ENCODE assay signal across 35 cellular contexts in the genomic region with DNA sequence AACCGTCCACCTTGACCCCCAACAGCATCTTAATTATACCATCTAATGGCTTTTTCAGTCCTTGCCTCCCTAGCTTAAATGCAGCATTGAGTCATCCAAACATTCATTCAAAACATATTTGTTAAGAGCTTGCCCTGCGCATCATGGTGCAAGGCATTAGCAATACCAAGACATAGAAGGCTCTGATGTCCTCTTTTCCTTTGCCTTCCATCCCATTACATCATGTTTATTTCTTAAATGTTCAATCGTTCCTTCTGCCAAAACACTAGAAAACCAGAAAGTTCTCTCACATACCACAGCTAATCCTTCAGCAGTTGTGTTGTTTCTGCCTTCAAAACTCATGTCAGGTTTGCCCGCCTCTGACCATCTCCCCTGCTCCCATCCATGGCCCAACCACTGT. TPM values are rescaled to one million over a fixed set of nuclear protein-coding genes. Genes with fewer than 3 reads are reported as not detected.
"Had no signal": no experiment of that assay in that cellular context is flagged by ENCODE, and none has a peak within 500 bp of the region (broad histone marks: within the 10 kb centered on the region; RNA-seq: fewer than 3 reads in every experiment).

No MANE protein-coding gene starts in this region.

- H3K4me1 ChIP-seq: SJSA1 had no signal

- H3K4me3 Mint-ChIP-seq: activated CD4-positive, alpha-beta T cell treated with anti-CD3 and anti-CD28 coated beads for 36 hours; activated CD4-positive, alpha-beta T cell treated with anti-CD3 and anti-CD28 coated beads, Interleukin-2, amount 10 ng/mL, durations not matched to agents 7 days and 5 days; activated CD8-positive, alpha-beta T cell treated with anti-CD3 and anti-CD28 coated beads, Interleukin-2, amount 10 ng/mL, durations not matched to agents 7 days and 5 days; activated naive CD8-positive, alpha-beta T cell treated with anti-CD3 and anti-CD28 coated beads for 36 hours; activated T-helper 17 cell treated with anti-CD3 and anti-CD28 coated beads, Interleukin-2, amount 50 U/mL, for 72 hours; central memory CD8-positive, alpha-beta T cell; T-helper 1 cell treated with Interleukin-12 subunit alpha and Interleukin-12 subunit beta and Interleukin-4 antibody, amounts not matched to agents 30 μg/mL and 1 μg/mL, for 36 hours; T-helper 2 cell treated with Interferon-gamma antibody and Interleukin-4, amounts not matched to agents 5 μg/mL and 100 μg/mL, for 36 hours; WTC11 had no signal

- ATAC-seq: activated CD4-positive, alpha-beta T cell treated with anti-CD3 and anti-CD28 coated beads for 36 hours; activated CD4-positive, CD25-positive, alpha-beta regulatory T cell treated with anti-CD3 and anti-CD28 coated beads, Interleukin-2, amount 50 U/mL, for 24 hours; activated CD8-positive, alpha-beta T cell treated with anti-CD3 and anti-CD28 coated beads, Interleukin-2, amount 10 ng/mL, durations not matched to agents 7 days and 5 days; activated T-helper 17 cell treated with anti-CD3 and anti-CD28 coated beads, Interleukin-2, amount 50 U/mL, for 72 hours; K562; Panc1 had no signal

- DNase-seq: activated CD4-positive, alpha-beta T cell treated with anti-CD3 and anti-CD28 coated beads for 36 hours; activated CD4-positive, alpha-beta T cell treated with anti-CD3 and anti-CD28 coated beads, Interleukin-2, amount 10 ng/mL, durations not matched to agents 7 days and 5 days; activated CD4-positive, alpha-beta T cell treated with anti-CD3 and anti-CD28 coated beads, Interleukin-2, amount 50 U/mL, for 48 hours; activated CD8-positive, alpha-beta T cell treated with anti-CD3 and anti-CD28 coated beads, Interleukin-2, amount 10 ng/mL, durations not matched to agents 7 days and 5 days; activated effector memory CD4-positive, alpha-beta T cell treated with anti-CD3 and anti-CD28 coated beads, Interleukin-2, amount 50 U/mL, for 16 hours; activated naive CD4-positive, alpha-beta T cell; activated naive CD4-positive, alpha-beta T cell treated with anti-CD3 and anti-CD28 coated beads, Interleukin-2, amount 50 U/mL, for 16 hours; activated naive CD8-positive, alpha-beta T cell treated with anti-CD3 and anti-CD28 coated beads for 36 hours; activated T-cell treated with anti-CD3 and anti-CD28 coated beads for 4 hours; activated T-cell treated with anti-CD3 and anti-CD28 coated beads, Interleukin-2, amount 50 U/mL, for 48 hours; amygdala; NCI-H1105; NCI-H1417 treated with DMSO at 0.1 percent for 48 hours; NCI-H187 treated with DMSO at 0.1 percent for 48 hours; NCI-H2081; NCI-H2171 treated with DMSO at 0.1 percent for 48 hours; NCI-H2227 treated with DMSO at 0.1 percent for 48 hours; NCI-H446 treated with DMSO at 0.1 percent for 48 hours; NCI-H524 treated with DMSO at 0.1 percent for 48 hours; SHP77; SK-N-SH had no signal

- FAIRE-seq: K562, TTC549 had no signal

- H3K9me3 ChIP-seq: ascending aorta, SK-N-SH had no signal

- H3K9ac ChIP-seq: SK-N-SH had no signal

- H3K36me3 Mint-ChIP-seq: activated naive CD8-positive, alpha-beta T cell treated with anti-CD3 and anti-CD28 coated beads for 36 hours; WTC11 had no signal

- H3K4me3 ChIP-seq: ascending aorta, cardiac muscle cell, K562, SJSA1 had no signal

- H3K4me2 ChIP-seq: SK-N-SH had no signal

- H3K9me3 Mint-ChIP-seq: activated CD4-positive, alpha-beta T cell treated with anti-CD3 and anti-CD28 coated beads, Interleukin-2, amount 10 ng/mL, durations not matched to agents 7 days and 5 days; activated naive CD8-positive, alpha-beta T cell treated with anti-CD3 and anti-CD28 coated beads for 36 hours; activated T-helper 17 cell treated with anti-CD3 and anti-CD28 coated beads, Interleukin-2, amount 50 U/mL, for 72 hours; central memory CD8-positive, alpha-beta T cell; T-helper 1 cell treated with Interleukin-12 subunit alpha and Interleukin-12 subunit beta and Interleukin-4 antibody, amounts not matched to agents 30 μg/mL and 1 μg/mL, for 36 hours; T-helper 2 cell treated with Interferon-gamma antibody and Interleukin-4, amounts not matched to agents 5 μg/mL and 100 μg/mL, for 36 hours had no signal

- H3K36me3 ChIP-seq: ascending aorta, cardiac muscle cell, SJSA1 had no signal

- H3K4me1 Mint-ChIP-seq: activated CD4-positive, alpha-beta T cell treated with anti-CD3 and anti-CD28 coated beads for 36 hours; activated CD4-positive, alpha-beta T cell treated with anti-CD3 and anti-CD28 coated beads, Interleukin-2, amount 10 ng/mL, durations not matched to agents 7 days and 5 days; activated naive CD8-positive, alpha-beta T cell treated with anti-CD3 and anti-CD28 coated beads for 36 hours; activated T-helper 17 cell treated with anti-CD3 and anti-CD28 coated beads, Interleukin-2, amount 50 U/mL, for 72 hours; central memory CD8-positive, alpha-beta T cell had no signal

- H3K27ac Mint-ChIP-seq: activated CD4-positive, alpha-beta T cell treated with anti-CD3 and anti-CD28 coated beads for 36 hours; activated CD4-positive, alpha-beta T cell treated with anti-CD3 and anti-CD28 coated beads, Interleukin-2, amount 10 ng/mL, durations not matched to agents 7 days and 5 days; activated CD8-positive, alpha-beta T cell treated with anti-CD3 and anti-CD28 coated beads, Interleukin-2, amount 10 ng/mL, durations not matched to agents 7 days and 5 days; activated naive CD8-positive, alpha-beta T cell treated with anti-CD3 and anti-CD28 coated beads for 36 hours; activated T-helper 17 cell treated with anti-CD3 and anti-CD28 coated beads, Interleukin-2, amount 50 U/mL, for 72 hours; T-helper 1 cell treated with Interleukin-12 subunit alpha and Interleukin-12 subunit beta and Interleukin-4 antibody, amounts not matched to agents 30 μg/mL and 1 μg/mL, for 36 hours; T-helper 2 cell treated with Interferon-gamma antibody and Interleukin-4, amounts not matched to agents 5 μg/mL and 100 μg/mL, for 36 hours; WTC11 had no signal

- H3K27me3 ChIP-seq: ascending aorta had no signal

- H3K27ac ChIP-seq: ascending aorta, cardiac muscle cell, SJSA1 had no signal

RNA-seq across cellular contexts. Expression of a gene that starts 29.8 kb away (rescaled TPM):
- total RNA-seq: activated CD4-positive, alpha-beta T cell treated with anti-CD3 and anti-CD28 coated beads for 36 hours; activated CD4-positive, alpha-beta T cell treated with anti-CD3 and anti-CD28 coated beads, Interleukin-2, amount 10 ng/mL, durations not matched to agents 7 days and 5 days; activated CD8-positive, alpha-beta T cell treated with anti-CD3 and anti-CD28 coated beads, Interleukin-2, amount 10 ng/mL, durations not matched to agents 7 days and 5 days; activated naive CD8-positive, alpha-beta T cell treated with anti-CD3 and anti-CD28 coated beads for 36 hours; activated T-helper 17 cell treated with anti-CD3 and anti-CD28 coated beads, Interleukin-2, amount 50 U/mL, for 72 hours; ascending aorta; cardiac muscle cell; K562; M059J; RPMI7951; SJSA1; WTC11 had no signal
- polyA plus RNA-seq: K562, SK-N-SH had no signal
